Comparison of ENCODE assay signal across 11 cellular contexts in the genomic region with DNA sequence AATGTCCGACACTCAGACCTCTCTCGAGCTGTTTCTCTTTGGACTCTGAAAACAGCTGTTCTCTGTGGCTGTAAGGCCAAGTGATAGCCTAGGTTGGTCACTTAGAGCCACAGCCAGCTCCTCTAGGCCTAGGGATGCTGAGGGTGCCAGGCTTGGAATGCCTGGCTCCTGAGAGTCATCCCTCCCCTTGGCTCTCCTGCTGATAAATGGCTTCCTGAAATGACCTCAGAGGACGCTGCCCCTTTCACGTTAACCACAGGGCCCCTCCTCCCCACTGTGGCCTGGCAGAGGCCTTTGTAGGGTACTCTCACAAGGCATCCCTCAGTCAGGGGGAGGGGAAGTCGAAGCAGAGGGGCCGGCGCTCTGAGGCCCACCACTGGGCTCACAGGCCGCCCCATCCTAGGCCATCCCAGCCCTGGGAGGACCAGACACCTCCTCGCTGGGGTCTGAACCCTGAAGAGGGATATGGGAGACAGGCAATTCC. TPM values are rescaled to one million over a fixed set of nuclear protein-coding genes. Genes with fewer than 3 reads are reported as not detected.
A peak's percentile ranks its signal among the peaks of the same experiment; 100 is the strongest.
DNase-seq lines count a peak whose midpoint lies in the region; ATAC-seq and TF ChIP-seq lines count a peak whose summit lies in the region.
"Had no signal": no experiment of that assay in that cellular context is flagged by ENCODE, and none has a peak within 500 bp of the region (broad histone marks: within the 10 kb centered on the region; RNA-seq: fewer than 3 reads in every experiment).

No MANE protein-coding gene starts in this region.

- H3K4me1 ChIP-seq in Loucy (ENCODE audit: insufficient read depth, low read length, poor library complexity, severe bottlenecking) = peaks cover 15% of the 10 kb centered on the region
- H3K4me1 ChIP-seq in breast epithelium = peaks cover 8 to 14% of the 10 kb centered on the region in 2 donors
- peaks cover 57% of the 10 kb centered on the region for H3K4me1 ChIP-seq in lower lobe of right lung
- H3K4me1 ChIP-seq in thoracic aorta (ENCODE audit: control insufficient read depth in 1 of 2, low read depth in 2 of 2) = peaks cover 11 to 24% of the 10 kb centered on the region in 2 donors

- H3K4me3 ChIP-seq in Loucy (ENCODE audit: low read length, poor library complexity, severe bottlenecking) = no peak overlapping the region
- H3K4me3 ChIP-seq in breast epithelium = peak overlapping the region in 1 of 3 donors; percentile 3
- no peak overlapping the region for H3K4me3 ChIP-seq in lower lobe of right lung
- H3K4me3 ChIP-seq in thoracic aorta = no peak overlapping the region

- no peak for TF ChIP-seq POLR2A in breast epithelium (IDR thresholded peaks at IDR 0.05)

- CTCF ChIA-PET in activated naive CD4-positive, alpha-beta T cell treated with anti-CD3 and anti-CD28 coated beads, Interleukin-2, amount 10 ng/mL, durations not matched to agents 7 days and 5 days (lab: Charles Lee) = interaction anchor here (1.1 kb wide), 1 partner anchor 13 kb away, joined by 3 read pairs; no protein-coding TSS in a partner anchor

- peaks cover 63% of the 10 kb centered on the region for H3K36me3 ChIP-seq in Loucy (ENCODE audit: insufficient read depth, low read length)
- no peaks in the 10 kb centered on the region for H3K36me3 ChIP-seq in breast epithelium
- peaks cover 88% of the 10 kb centered on the region for H3K36me3 ChIP-seq in lower lobe of right lung
- peaks cover 59% of the 10 kb centered on the region for H3K36me3 ChIP-seq in thoracic aorta

- H3K4me3 Mint-ChIP-seq in activated naive CD4-positive, alpha-beta T cell treated with anti-CD3 and anti-CD28 coated beads, Interleukin-2, amount 10 ng/mL, durations not matched to agents 7 days and 5 days = no peak overlapping the region

- H3K9me2 ChIP-seq in Loucy (replicated peaks; ENCODE audit: low read depth, low read length) = no peaks in the 10 kb centered on the region

- peak overlapping the region; percentile 39 for H3K4me2 ChIP-seq in Loucy (ENCODE audit: low read depth, low read length, poor library complexity, severe bottlenecking)
- H3K4me2 ChIP-seq: KMS-11 had no signal

- no peaks in the 10 kb centered on the region for H3K9me3 Mint-ChIP-seq in activated naive CD4-positive, alpha-beta T cell treated with anti-CD3 and anti-CD28 coated beads, Interleukin-2, amount 10 ng/mL, durations not matched to agents 7 days and 5 days

- H3K9ac ChIP-seq in Loucy (ENCODE audit: low read depth, low read length, poor library complexity, severe bottlenecking) = peak overlapping the region; percentile 3
- H3K9ac ChIP-seq: KMS-11 had no signal

- intact Hi-C loops in breast epithelium (cut with DNase I; ENCODE audit: low total_unique reads) (no loop called here), lower lobe of right lung (cut with DNase I) (no loop called here)

- ATAC-seq in lower lobe of right lung (peak; percentile 26 to 31), thoracic aorta (ENCODE audit: insufficient number of reproducible peaks, low FRiP score, low read depth) (no peak)

- H3K36me3 Mint-ChIP-seq in activated naive CD4-positive, alpha-beta T cell treated with anti-CD3 and anti-CD28 coated beads, Interleukin-2, amount 10 ng/mL, durations not matched to agents 7 days and 5 days = peaks cover 29% of the 10 kb centered on the region

- no peak for TF ChIP-seq CTCF in Loucy (conservative IDR thresholded peaks at IDR 0.05; ENCODE audit: low read length)
- TF ChIP-seq CTCF in breast epithelium (IDR thresholded peaks at IDR 0.05) = no peak
- no peak for TF ChIP-seq CTCF in lower lobe of right lung (IDR thresholded peaks at IDR 0.05)
- TF ChIP-seq CTCF in thoracic aorta (IDR thresholded peaks at IDR 0.05) = no peak

- H4K20me1 ChIP-seq in Loucy (ENCODE audit: insufficient read depth, low read length, poor library complexity, severe bottlenecking) = no peaks in the 10 kb centered on the region

- peak in 1 of 2 donors; percentile 31 for DNase-seq in breast epithelium (ENCODE audit: low spot score in 2 of 2)
- DNase-seq in lower lobe of right lung = no peak
- no peak for DNase-seq in thoracic aorta (ENCODE audit: low spot score)
- DNase-seq in SW480 (ENCODE audit: low spot score) = no peak
- no peak for DNase-seq in HuH-7.5 (ENCODE audit: low spot score)
- DNase-seq in activated naive CD4-positive, alpha-beta T cell treated with anti-CD3 and anti-CD28 coated beads, Interleukin-2, amount 10 ng/mL, durations not matched to agents 7 days and 5 days = no peak
- DNase-seq in NCI-H524 treated with DMSO at 0.1 percent for 48 hours (lab: John Stamatoyannopoulos, UW) = no peak
- DNase-seq: foreskin melanocyte, GDM1 had no signal

- H3F3A ChIP-seq in Loucy (ENCODE audit: low read depth) = no peaks in the 10 kb centered on the region

- H3K27me3 Mint-ChIP-seq in activated naive CD4-positive, alpha-beta T cell treated with anti-CD3 and anti-CD28 coated beads, Interleukin-2, amount 10 ng/mL, durations not matched to agents 7 days and 5 days = no peaks in the 10 kb centered on the region

- H3K79me2 ChIP-seq in Loucy (ENCODE audit: insufficient read depth, low read length) = no peaks in the 10 kb centered on the region

- no peak overlapping the region for H2AFZ ChIP-seq in Loucy (ENCODE audit: low read length)

- H3K27ac Mint-ChIP-seq in activated naive CD4-positive, alpha-beta T cell treated with anti-CD3 and anti-CD28 coated beads, Interleukin-2, amount 10 ng/mL, durations not matched to agents 7 days and 5 days = no peak overlapping the region

- H3K27me3 ChIP-seq in Loucy (ENCODE audit: insufficient read depth, low read length, poor library complexity, severe bottlenecking) = no peaks in the 10 kb centered on the region
- H3K27me3 ChIP-seq in breast epithelium = no peaks in the 10 kb centered on the region
- H3K27me3 ChIP-seq in lower lobe of right lung (ENCODE audit: low read depth) = no peaks in the 10 kb centered on the region
- H3K27me3 ChIP-seq in thoracic aorta (replicated peaks; ENCODE audit: insufficient read depth) = no peaks in the 10 kb centered on the region

- H3K4me1 Mint-ChIP-seq in activated naive CD4-positive, alpha-beta T cell treated with anti-CD3 and anti-CD28 coated beads, Interleukin-2, amount 10 ng/mL, durations not matched to agents 7 days and 5 days = peaks cover 3% of the 10 kb centered on the region

- H3K27ac ChIP-seq in breast epithelium = peak overlapping the region; percentile 95 to 99
- H3K27ac ChIP-seq in lower lobe of right lung = peak overlapping the region; percentile 84
- peak overlapping the region; percentile 79 to 90 for H3K27ac ChIP-seq in thoracic aorta
- H3K27ac ChIP-seq: KMS-11 had no signal

- H3K9me3 ChIP-seq in Loucy (ENCODE audit: insufficient read depth, low read depth, low read length) = no peaks in the 10 kb centered on the region
- no peaks in the 10 kb centered on the region for H3K9me3 ChIP-seq in breast epithelium
- H3K9me3 ChIP-seq in lower lobe of right lung = no peaks in the 10 kb centered on the region
- no peaks in the 10 kb centered on the region for H3K9me3 ChIP-seq in thoracic aorta

RNA-seq across cellular contexts. Expression of a gene that starts 51.0 kb away (rescaled TPM):
- total RNA-seq in breast epithelium = 10 to 100 TPM; 51.2 to 90.7 (median 70.8) TPM
- total RNA-seq in lower lobe of right lung = 39.9 TPM
- 10 to 100 TPM; 52.9 to 68.9 TPM for total RNA-seq in thoracic aorta
